1 cellular context compared by ENCODE assay signal in genomic region chr1:182848736-182849135, GRCh38.
A peak's percentile ranks its signal among the peaks of the same experiment; 100 is the strongest.
TF ChIP-seq lines count a peak whose summit lies in the region.

No MANE protein-coding gene starts in this region.

TF ChIP-seq in H1, 55 proteins besides CTCF, POLR2A, EP300 and RAD21:
- TF ChIP-seq POLR2AphosphoS5 (IDR thresholded peaks at IDR 0.05; ENCODE audit: low read depth, low read length) (peak; percentile 64), JUND (IDR thresholded peaks at IDR 0.05; ENCODE audit: low read length) (no peak), ASH2L (IDR thresholded peaks at IDR 0.05; ENCODE audit: low read length) (no peak), SAP30 (IDR thresholded peaks at IDR 0.05; ENCODE audit: insufficient read depth, insufficient replicate concordance, low read length) (no peak), NANOG (IDR thresholded peaks at IDR 0.05; ENCODE audit: insufficient read depth, low read depth, low read length, poor library complexity, severe bottlenecking) (no peak), EGR1 (IDR thresholded peaks at IDR 0.05; ENCODE audit: borderline replicate concordance, low read depth, low read length) (no peak), ATF3 (IDR thresholded peaks at IDR 0.05; ENCODE audit: insufficient read depth, low read depth, low read length) (no peak), EZH2 (IDR thresholded peaks at IDR 0.05; ENCODE audit: low read depth, low read length, severe bottlenecking) (no peak), BCL11A (IDR thresholded peaks at IDR 0.05; ENCODE audit: low read depth in 2 of 2, low read length in 2 of 2) (no peak)
